ENCODE assay signal across 10 cellular contexts in the genomic region with DNA sequence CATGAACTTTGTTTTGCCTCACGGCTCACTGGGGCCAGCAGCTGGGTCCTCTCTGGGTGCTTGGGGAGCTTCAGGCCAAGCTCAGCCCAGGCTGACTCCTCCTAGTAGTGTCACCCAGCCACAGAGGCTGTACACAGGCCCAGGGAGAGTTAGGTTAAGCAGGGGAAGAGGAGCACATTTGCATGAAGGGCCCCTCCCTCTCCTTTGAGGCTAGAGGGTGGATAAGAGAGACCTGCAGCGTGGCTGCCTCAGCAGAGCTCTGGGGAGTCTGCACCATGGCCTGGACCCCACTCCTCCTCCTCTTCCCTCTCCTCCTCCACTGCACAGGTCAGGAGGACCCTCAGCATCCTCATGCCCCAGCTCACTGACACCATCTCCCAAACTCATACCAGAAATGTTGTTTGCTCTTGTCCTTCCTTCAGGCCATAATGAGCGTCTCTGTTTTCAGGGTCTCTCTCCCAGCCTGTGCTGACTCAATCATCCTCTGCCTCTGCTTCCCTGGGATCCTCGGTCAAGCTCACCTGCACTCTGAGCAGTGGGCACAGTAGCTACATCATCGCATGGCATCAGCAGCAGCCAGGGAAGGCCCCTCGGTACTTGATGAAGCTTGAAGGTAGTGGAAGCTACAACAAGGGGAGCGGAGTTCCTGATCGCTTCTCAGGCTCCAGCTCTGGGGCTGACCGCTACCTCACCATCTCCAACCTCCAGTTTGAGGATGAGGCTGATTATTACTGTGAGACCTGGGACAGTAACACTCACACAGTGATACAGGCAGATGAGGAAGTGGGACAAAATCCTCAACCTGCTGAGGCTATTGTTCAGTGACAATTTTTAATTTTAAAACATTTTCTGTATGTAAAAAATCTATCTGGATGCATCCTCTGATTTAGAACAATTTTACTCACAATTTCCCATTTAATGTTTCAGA.
DNase-seq lines count a peak whose midpoint lies in the region; ATAC-seq and TF ChIP-seq lines count a peak whose summit lies in the region.
"Had no signal": no experiment of that assay in that cellular context is flagged by ENCODE, and none has a peak within 500 bp of the region (broad histone marks: within the 10 kb centered on the region; RNA-seq: fewer than 3 reads in every experiment).

No MANE protein-coding gene starts in this region.

- TF ChIP-seq CTCF in type B pancreatic cell (conservative IDR thresholded peaks at IDR 0.05), result no peak

- H3K27me3 Mint-ChIP-seq in naive B cell (no peaks in the 10 kb centered on the region), type B pancreatic cell (peaks cover 58% of the 10 kb centered on the region)

- H3K9me3 Mint-ChIP-seq in naive B cell (peaks cover 0 to 3% (median 0%) of the 10 kb centered on the region in 7 donors), type B pancreatic cell (no peaks in the 10 kb centered on the region)

- ATAC-seq in GM18868 (IDR thresholded peaks at IDR 0.05; ENCODE audit: unreplicated experiment) (peak; percentile 70), GM21723 (IDR thresholded peaks at IDR 0.05; ENCODE audit: unreplicated experiment) (peak; percentile 77), HG03280 (IDR thresholded peaks at IDR 0.05; ENCODE audit: unreplicated experiment) (peak; percentile 72), naive B cell (ENCODE audit: low read depth in 2 of 2) (peak; percentile 93 to 95)

- H3K4me1 Mint-ChIP-seq in naive B cell (peaks cover 69 to 81% (median 79%) of the 10 kb centered on the region in 3 donors), type B pancreatic cell (ENCODE audit: unreplicated experiment) (no peaks in the 10 kb centered on the region)

- peak overlapping the region; percentile 94 to 99 (median 96) for H3K27ac Mint-ChIP-seq in naive B cell
- no peak overlapping the region for H3K27ac Mint-ChIP-seq in type B pancreatic cell

- DNase-seq in naive B cell (peak; percentile 75), NCI-H1417 treated with DMSO at 0.1 percent for 48 hours (lab: John Stamatoyannopoulos, UW) (no peak), D341Med (ENCODE audit: low spot score) (no peak), type B pancreatic cell (ENCODE audit: extremely low spot score, unreplicated experiment) (no peak), AML-193 (lab: John Stamatoyannopoulos, UW) (no peak)
- DNase-seq: activated CD4-positive, CD25-positive, alpha-beta regulatory T cell treated with anti-CD3 and anti-CD28 coated beads, Interleukin-2, amount 50 U/mL, for 72 hours; NCI-H1436 had no signal

- H3K36me3 Mint-ChIP-seq in naive B cell (no peaks in the 10 kb centered on the region), type B pancreatic cell (no peaks in the 10 kb centered on the region)

- H3K4me3 Mint-ChIP-seq in naive B cell (peak overlapping the region; percentile 77 to 93 (median 90)), type B pancreatic cell (no peak overlapping the region)
